In genomic region chr15:90869601-90870353, GRCh38 we compare ENCODE assay signal across 8 cellular contexts. TPM values are rescaled to one million over a fixed set of nuclear protein-coding genes. Genes with fewer than 3 reads are reported as not detected.
DNase-seq lines count a peak whose midpoint lies in the region; ATAC-seq and TF ChIP-seq lines count a peak whose summit lies in the region.

No MANE protein-coding gene starts in this region.

- H3K27ac ChIP-seq in HUES64 (ENCODE audit: low read depth, low read length) (peak overlapping the region; percentile 83), dorsolateral prefrontal cortex (peak overlapping the region in 56 of 59 donors; percentile 28 to 99 (median 94)), lung (ENCODE audit: low read depth in 1 of 2, low read length in 1 of 2) (peak overlapping the region; percentile 97 to 99)

- peak overlapping the region; percentile 87 to 93 for H3K4me3 Mint-ChIP-seq in CD14-positive monocyte
- H3K4me3 Mint-ChIP-seq in T-helper 1 cell treated with Interleukin-12 subunit alpha and Interleukin-12 subunit beta and Interleukin-4 antibody, amounts not matched to agents 30 μg/mL and 1 μg/mL, for 36 hours, result peak overlapping the region; percentile 95
- peak overlapping the region; percentile 92 to 93 for H3K4me3 Mint-ChIP-seq in stimulated activated naive B cell treated with anti-CD40 and anti-IgM and Interleukin-4, amounts not matched to agents 10 μg/mL and 1 μg/mL and 100 μg/mL, for 72 hours

- H3K36me3 ChIP-seq in HUES64 (ENCODE audit: insufficient read depth, low read length) (no peaks in the 10 kb centered on the region), lung (ENCODE audit: control insufficient read depth in 2 of 2, insufficient read depth in 2 of 2, low read length in 2 of 2) (no peaks in the 10 kb centered on the region)

- intact Hi-C loops in CD14-positive monocyte (cut with micrococcal nuclease), result loop anchor here (2.0 to 10.0 kb wide), 5 partner anchors 15 to 305 kb away; partner anchors contain the start of gene FES (in 1 of the 2)
- intact Hi-C loops in dorsolateral prefrontal cortex (cut with DNase I), result loop anchor here (5.0 kb wide), 2 partner anchors 47 to 152 kb away; partner anchors contain the start of gene BLM (in 1 of the 2)

- H3K4me3 ChIP-seq in HUES64 (ENCODE audit: low read length) (peak overlapping the region; percentile 77; the same call in 1 of the 2 replicates), dorsolateral prefrontal cortex (peak overlapping the region in 35 of 59 donors; percentile 6 to 94 (median 83)), lung (no peak overlapping the region)

- peaks cover 6 to 12% of the 10 kb centered on the region in 2 donors for H3K36me3 Mint-ChIP-seq in CD14-positive monocyte
- H3K36me3 Mint-ChIP-seq in T-helper 1 cell treated with Interleukin-12 subunit alpha and Interleukin-12 subunit beta and Interleukin-4 antibody, amounts not matched to agents 30 μg/mL and 1 μg/mL, for 36 hours (ENCODE audit: low read depth), result peaks cover 56% of the 10 kb centered on the region
- H3K36me3 Mint-ChIP-seq in stimulated activated naive B cell treated with anti-CD40 and anti-IgM and Interleukin-4, amounts not matched to agents 10 μg/mL and 1 μg/mL and 100 μg/mL, for 72 hours, result no peaks in the 10 kb centered on the region

- H3K27me3 Mint-ChIP-seq in CD14-positive monocyte (ENCODE audit: low read depth in 3 of 3), result peaks cover 0 to 2% (median 0%) of the 10 kb centered on the region in 3 donors
- no peaks in the 10 kb centered on the region for H3K27me3 Mint-ChIP-seq in T-helper 1 cell treated with Interleukin-12 subunit alpha and Interleukin-12 subunit beta and Interleukin-4 antibody, amounts not matched to agents 30 μg/mL and 1 μg/mL, for 36 hours (ENCODE audit: low read depth)
- H3K27me3 Mint-ChIP-seq in stimulated activated naive B cell treated with anti-CD40 and anti-IgM and Interleukin-4, amounts not matched to agents 10 μg/mL and 1 μg/mL and 100 μg/mL, for 72 hours, result no peaks in the 10 kb centered on the region

- H3K4me1 ChIP-seq in HUES64 (ENCODE audit: insufficient read depth, low read length) (peaks cover 49% of the 10 kb centered on the region), lung (ENCODE audit: control insufficient read depth in 2 of 2, insufficient read depth in 2 of 2, low read length in 2 of 2) (peaks cover 20 to 22% of the 10 kb centered on the region in 2 donors)

- H3K9ac ChIP-seq in HUES64 (ENCODE audit: low read depth, low read length), result no peak overlapping the region; the same call in 1 of the 2 replicates

- peak; percentile 85 for DNase-seq in CD14-positive monocyte (ENCODE audit: low spot score)
- peak in 1 of 10 donors; percentile 55 for DNase-seq in dorsolateral prefrontal cortex
- DNase-seq in lung (ENCODE audit: low spot score), result peak; percentile 79
- DNase-seq in stimulated activated naive B cell treated with anti-CD40 and anti-IgM and Interleukin-4, amounts not matched to agents 10 μg/mL and 1 μg/mL and 100 μg/mL, for 72 hours, result no peak
- DNase-seq in NAMALWA (ENCODE audit: low spot score), result no peak
- DNase-seq in GOT3 (lab: John Stamatoyannopoulos, UW), result no peak

- no peaks in the 10 kb centered on the region for H3K27me3 ChIP-seq in HUES64 (ENCODE audit: insufficient read depth, low read length)
- no peaks in the 10 kb centered on the region for H3K27me3 ChIP-seq in dorsolateral prefrontal cortex
- H3K27me3 ChIP-seq in lung (ENCODE audit: control insufficient read depth, insufficient read depth), result no peaks in the 10 kb centered on the region

- peaks cover 69% of the 10 kb centered on the region for H3K4me1 Mint-ChIP-seq in CD14-positive monocyte
- H3K4me1 Mint-ChIP-seq in T-helper 1 cell treated with Interleukin-12 subunit alpha and Interleukin-12 subunit beta and Interleukin-4 antibody, amounts not matched to agents 30 μg/mL and 1 μg/mL, for 36 hours (ENCODE audit: low read depth), result peaks cover 53% of the 10 kb centered on the region
- peaks cover 37 to 57% of the 10 kb centered on the region in 2 donors for H3K4me1 Mint-ChIP-seq in stimulated activated naive B cell treated with anti-CD40 and anti-IgM and Interleukin-4, amounts not matched to agents 10 μg/mL and 1 μg/mL and 100 μg/mL, for 72 hours

- 24% methylated on average over 7 of the region's 9 CpGs for WGBS in HUES64
- 22 to 25% methylated on average over 9 of the region's 9 CpGs for WGBS in lung, 2 donors

- peak overlapping the region; percentile 91 to 96 (median 92) for H3K27ac Mint-ChIP-seq in CD14-positive monocyte
- H3K27ac Mint-ChIP-seq in T-helper 1 cell treated with Interleukin-12 subunit alpha and Interleukin-12 subunit beta and Interleukin-4 antibody, amounts not matched to agents 30 μg/mL and 1 μg/mL, for 36 hours, result peak overlapping the region; percentile 93
- H3K27ac Mint-ChIP-seq in stimulated activated naive B cell treated with anti-CD40 and anti-IgM and Interleukin-4, amounts not matched to agents 10 μg/mL and 1 μg/mL and 100 μg/mL, for 72 hours, result peak overlapping the region; percentile 94

- ATAC-seq in lung (ENCODE audit: insufficient read depth, low FRiP score), result peak; percentile 60
- ATAC-seq in stimulated activated naive B cell treated with anti-CD40 and anti-IgM and Interleukin-4, amounts not matched to agents 10 μg/mL and 1 μg/mL and 100 μg/mL, for 72 hours (replicated peaks), result peak; percentile 38 to 42

- no peaks in the 10 kb centered on the region for H3K9me3 Mint-ChIP-seq in CD14-positive monocyte
- H3K9me3 Mint-ChIP-seq in T-helper 1 cell treated with Interleukin-12 subunit alpha and Interleukin-12 subunit beta and Interleukin-4 antibody, amounts not matched to agents 30 μg/mL and 1 μg/mL, for 36 hours, result no peaks in the 10 kb centered on the region
- H3K9me3 Mint-ChIP-seq in stimulated activated naive B cell treated with anti-CD40 and anti-IgM and Interleukin-4, amounts not matched to agents 10 μg/mL and 1 μg/mL and 100 μg/mL, for 72 hours, result no peaks in the 10 kb centered on the region

- TF ChIP-seq CTCF in CD14-positive monocyte (IDR thresholded peaks at IDR 0.05), result no peak
- TF ChIP-seq CTCF in dorsolateral prefrontal cortex (IDR thresholded peaks at IDR 0.05 in 54 of 56, conservative IDR thresholded peaks at IDR 0.05 in 2 of 56; ENCODE audit: low read depth in 1 of 56, partially characterized antibody in 56 of 56), result no peak
- no peak for TF ChIP-seq CTCF in lung (IDR thresholded peaks at IDR 0.05; ENCODE audit: control extremely low read depth, extremely low read depth)

- H3K9me3 ChIP-seq in HUES64 (ENCODE audit: insufficient read depth, low read depth, low read length), result no peaks in the 10 kb centered on the region
- no peaks in the 10 kb centered on the region for H3K9me3 ChIP-seq in lung (ENCODE audit: control insufficient read depth in 2 of 2, insufficient read depth in 1 of 2, low read length in 1 of 2)

RNA-seq across cellular contexts. Expression of gene FURIN, which starts 1.4 kb away (rescaled TPM):
- polyA plus RNA-seq in CD14-positive monocyte (10 to 100 TPM in 1 of 2 donors, 1 to 10 TPM in 1; 6.5 to 14.3 TPM), lung (100 to 1,000 TPM in 1 of 2 donors, 10 to 100 TPM in 1; 71.2 to 159 TPM)
- 18.3 TPM for polyA plus RNA-seq in HUES64 (2013, experiment 1 of 2)
- 20.2 TPM for polyA plus RNA-seq in HUES64 (2013, experiment 2 of 2)
- total RNA-seq in dorsolateral prefrontal cortex (10 to 100 TPM; 28.0 to 73.1 (median 40.8) TPM), lung (100 to 1,000 TPM in 1 of 2 donors, 10 to 100 TPM in 1; 57.1 to 113 TPM)

RNA-seq across cellular contexts. Expression of gene FES, which starts 14.5 kb away (rescaled TPM):
- polyA plus RNA-seq in CD14-positive monocyte (100 to 1,000 TPM; 140 to 157 TPM), lung (100 to 1,000 TPM in 1 of 2 donors, 10 to 100 TPM in 1; 25.7 to 104 TPM)
- polyA plus RNA-seq in HUES64 (2013, experiment 1 of 2), result 6.0 TPM
- polyA plus RNA-seq in HUES64 (2013, experiment 2 of 2), result 6.0 TPM
- total RNA-seq in dorsolateral prefrontal cortex (10 to 100 TPM in 95 of 120 experiments, 1 to 10 TPM in 25; 5.3 to 39.5 (median 13.8) TPM), lung (10 to 100 TPM; 48.1 to 62.9 TPM)

RNA-seq across cellular contexts. Expression of gene MAN2A2, which starts 33.3 kb away (rescaled TPM):
- polyA plus RNA-seq in CD14-positive monocyte, result 1 to 10 TPM; 6.6 to 7.3 TPM
- polyA plus RNA-seq in HUES64 (2013, experiment 1 of 2), result 8.1 TPM
- polyA plus RNA-seq in HUES64 (2013, experiment 2 of 2), result 12.6 TPM
- 100 to 1,000 TPM; 152 to 468 (median 226) TPM for total RNA-seq in dorsolateral prefrontal cortex
- 10 to 100 TPM; 34.1 to 80.6 TPM for total RNA-seq in lung
- 10 to 100 TPM; 39.7 to 82.9 TPM for polyA plus RNA-seq in lung

Comparison
In these comparisons a context has a peak if more than half of its experiments do, and no peak if none do; other contexts are left out.
1. DNase-seq: peak in CD14-positive monocyte (single experiment) and lung (single experiment); none in stimulated activated naive B cell treated with anti-CD40 and anti-IgM and Interleukin-4, amounts not matched to agents 10 μg/mL and 1 μg/mL and 100 μg/mL, for 72 hours (single experiment), NAMALWA (single experiment) and GOT3 (single experiment).
2. Peak in every context shown above with its lines, with median percentiles within 50 percentile points of each other: H3K27ac Mint-ChIP-seq, H3K4me3 Mint-ChIP-seq and H3K27ac ChIP-seq.